In genomic region chr4:54116246-54116645, GRCh38 we compare ENCODE assay signal across 11 cellular contexts. TPM values are rescaled to one million over a fixed set of nuclear protein-coding genes. Genes with fewer than 3 reads are reported as not detected.
"Had no signal": no experiment of that assay in that cellular context is flagged by ENCODE, and none has a peak within 500 bp of the region (broad histone marks: within the 10 kb centered on the region; RNA-seq: fewer than 3 reads in every experiment).

No MANE protein-coding gene starts in this region.

RNA-seq across cellular contexts. Expression of gene GSX2, which starts 16.3 kb away (rescaled TPM):
- total RNA-seq: stomach, subcutaneous adipose tissue, thoracic aorta, thyroid gland, transverse colon, upper lobe of left lung, upper lobe of right lung, ureter, urinary bladder, uterus, vagina had no signal
- polyA plus RNA-seq: stomach, urinary bladder had no signal
